ENCODE assay signal across 13 cellular contexts in the genomic region with DNA sequence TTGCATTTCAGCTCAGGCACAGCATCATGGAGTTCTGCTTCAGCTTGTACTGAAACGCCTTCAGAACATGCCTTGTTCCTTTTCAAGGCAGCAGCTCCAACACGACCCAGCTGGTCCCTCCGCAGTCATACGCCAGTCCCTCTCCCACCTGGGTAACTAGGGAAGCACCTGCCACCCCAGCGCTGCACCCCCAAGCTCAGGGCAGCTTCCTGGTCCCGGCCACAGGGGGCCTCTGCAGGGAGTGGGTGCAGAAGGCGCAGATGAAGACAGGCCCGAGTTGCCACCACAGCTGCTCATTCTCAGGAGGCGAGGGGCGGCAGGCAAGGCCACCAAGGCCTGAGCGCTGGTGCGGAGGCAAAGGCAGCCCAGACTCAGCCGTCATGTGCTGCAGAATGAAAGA. TPM values are rescaled to one million over a fixed set of nuclear protein-coding genes. Genes with fewer than 3 reads are reported as not detected.
A peak's percentile ranks its signal among the peaks of the same experiment; 100 is the strongest.
DNase-seq lines count a peak whose midpoint lies in the region; ATAC-seq, FAIRE-seq and TF ChIP-seq lines count a peak whose summit lies in the region.
"Had no signal": no experiment of that assay in that cellular context is flagged by ENCODE, and none has a peak within 500 bp of the region (broad histone marks: within the 10 kb centered on the region; RNA-seq: fewer than 3 reads in every experiment).

No MANE protein-coding gene starts in this region.

- no peak for ATAC-seq in K562
- ATAC-seq in GM18868 (IDR thresholded peaks at IDR 0.05; ENCODE audit: unreplicated experiment), result no peak
- ATAC-seq: left lung had no signal

- H3K36me3 ChIP-seq in K562 (ENCODE audit: control insufficient read depth, insufficient read depth, low read length) (peaks cover 99% of the 10 kb centered on the region), muscle layer of colon (ENCODE audit: insufficient read depth, low read length) (peaks cover 89% of the 10 kb centered on the region), uterus (no peaks in the 10 kb centered on the region)

- H3K4me3 ChIP-seq in K562, result no peak overlapping the region
- no peak overlapping the region for H3K4me3 ChIP-seq in muscle layer of colon (ENCODE audit: low read depth in 1 of 2, low read length in 2 of 2)
- H3K4me3 ChIP-seq in uterus, result no peak overlapping the region
- H3K4me3 ChIP-seq: left lung, right lobe of liver had no signal

- POLR2A ChIA-PET in K562 (lab: Yijun Ruan, JAX), result interaction anchor here (2.7 to 4.7 kb wide), 2 partner anchors 14 to 23 kb away, joined by 13 to 64 read pairs; no protein-coding TSS in a partner anchor

- WGBS in K562 (ENCODE audit: insufficient coverage, low coverage, missing lambda C conversion rate), result 88% methylated on average over 13 of the region's 13 CpGs

- H3K9me3 Mint-ChIP-seq in activated naive CD4-positive, alpha-beta T cell treated with anti-CD3 and anti-CD28 coated beads, Interleukin-2, amount 50 U/mL, for 24 hours, result no peaks in the 10 kb centered on the region

- peaks cover 54% of the 10 kb centered on the region for H3K79me2 ChIP-seq in K562 (ENCODE audit: control insufficient read depth, insufficient read depth, low read length)

- H3K4me3 Mint-ChIP-seq in activated naive CD4-positive, alpha-beta T cell treated with anti-CD3 and anti-CD28 coated beads, Interleukin-2, amount 50 U/mL, for 24 hours, result no peak overlapping the region

- CTCF ChIA-PET in K562 (lab: Yijun Ruan, JAX; ENCODE audit: low intra/inter-chr PET ratio), result no interaction called here

- TF ChIP-seq POLR2A in K562 (conservative IDR thresholded peaks at IDR 0.05), result no peak
- TF ChIP-seq POLR2A in uterus (IDR thresholded peaks at IDR 0.05), result no peak

- no peak for FAIRE-seq in K562 (lab: Jason Lieb, UNC)

- in situ Hi-C loops in K562 (cut with MboI), result no loop called here

- intact Hi-C loops in K562 (cut with micrococcal nuclease) (no loop called here), uterus (cut with DNase I; ENCODE audit: low total_unique reads) (no loop called here)

- TF ChIP-seq EP300 in K562 (IDR thresholded peaks at IDR 0.05; ENCODE audit: low read length), result no peak

- H3K9me3 ChIP-seq in K562 (replicated peaks; ENCODE audit: control insufficient read depth, insufficient read depth, low read depth, low read length) (no peaks in the 10 kb centered on the region), muscle layer of colon (ENCODE audit: low read length) (no peaks in the 10 kb centered on the region), uterus (no peaks in the 10 kb centered on the region)
- H3K9me3 ChIP-seq: left lung, right lobe of liver had no signal

- no peak overlapping the region; a peak in 1 of 4 replicates for H3K9ac ChIP-seq in K562 (ENCODE audit: insufficient read depth in 1 of 2, low read depth in 2 of 2, low read length in 2 of 2)
- no peak overlapping the region for H3K9ac ChIP-seq in muscle layer of colon (ENCODE audit: low read length)

- no peak overlapping the region for H3K27ac ChIP-seq in K562 (ENCODE audit: extremely low read depth, low read depth, low read length)
- peak overlapping the region; percentile 31 for H3K27ac ChIP-seq in muscle layer of colon (ENCODE audit: low read depth, low read length)
- peak overlapping the region; percentile 23 to 85 for H3K27ac ChIP-seq in uterus
- H3K27ac ChIP-seq: VCaP had no signal

- no peak for TF ChIP-seq RAD21 in K562 (CRISPR knock-in tag; conservative IDR thresholded peaks at IDR 0.05 in 1 of 2, IDR thresholded peaks at IDR 0.05 in 1 of 2)

- H4K20me1 ChIP-seq in K562 (replicated peaks; ENCODE audit: control insufficient read depth, insufficient read depth, low read length), result peaks cover 13% of the 10 kb centered on the region

- H3K27ac Mint-ChIP-seq in activated naive CD4-positive, alpha-beta T cell treated with anti-CD3 and anti-CD28 coated beads, Interleukin-2, amount 50 U/mL, for 24 hours, result peak overlapping the region; percentile 35

- H3K36me3 Mint-ChIP-seq in activated naive CD4-positive, alpha-beta T cell treated with anti-CD3 and anti-CD28 coated beads, Interleukin-2, amount 50 U/mL, for 24 hours, result peaks cover 6% of the 10 kb centered on the region

- H3K27me3 ChIP-seq in K562 (ENCODE audit: control insufficient read depth in 2 of 2, insufficient read depth in 2 of 2, low read length in 2 of 2) (no peaks in the 10 kb centered on the region), muscle layer of colon (ENCODE audit: control insufficient read depth in 1 of 2, insufficient read depth in 2 of 2, low read length in 2 of 2) (no peaks in the 10 kb centered on the region), uterus (no peaks in the 10 kb centered on the region)
- H3K27me3 ChIP-seq: left lung, right lobe of liver had no signal

- TF ChIP-seq CTCF in K562 (IDR thresholded peaks at IDR 0.05 in 2 of 3, conservative IDR thresholded peaks at IDR 0.05 in 1 of 3; ENCODE audit: insufficient read depth in 2 of 3, low read depth in 1 of 3, low read length in 3 of 3) (no peak), uterus (IDR thresholded peaks at IDR 0.05) (no peak)

- H3K4me1 ChIP-seq in K562 (replicated peaks in 1 of 2; ENCODE audit: control insufficient read depth in 2 of 2, insufficient read depth in 2 of 2, low read length in 2 of 2) (peaks cover 12 to 24% of the 10 kb centered on the region in 2 experiments; a peak in 4 of 5 replicates), muscle layer of colon (ENCODE audit: insufficient read depth, low read length) (peaks cover 83% of the 10 kb centered on the region), uterus (peaks cover 12 to 43% of the 10 kb centered on the region in 2 donors)

- no peak overlapping the region for H2AFZ ChIP-seq in K562 (ENCODE audit: low read depth, low read length)

- DNase-seq in activated naive CD4-positive, alpha-beta T cell treated with anti-CD3 and anti-CD28 coated beads, Interleukin-2, amount 50 U/mL, for 16 hours, result no peak
- no peak for DNase-seq in K562 (ENCODE audit: extremely low read depth in 1 of 4, low spot score in 3 of 4)
- DNase-seq in uterus, result no peak
- no peak for DNase-seq in T-helper 9 cell
- no peak for DNase-seq in cerebellum (ENCODE audit: low spot score)
- DNase-seq: NCI-H187, OCI-M1 had no signal

- H3K27me3 Mint-ChIP-seq in activated naive CD4-positive, alpha-beta T cell treated with anti-CD3 and anti-CD28 coated beads, Interleukin-2, amount 50 U/mL, for 24 hours, result no peaks in the 10 kb centered on the region

- BruUV-seq in K562 (replicated peaks; lab: Mats Ljungman, UMichigan), result no TSS peak

- peaks cover 88% of the 10 kb centered on the region for H3K4me1 Mint-ChIP-seq in activated naive CD4-positive, alpha-beta T cell treated with anti-CD3 and anti-CD28 coated beads, Interleukin-2, amount 50 U/mL, for 24 hours

- no peak overlapping the region for H3K4me2 ChIP-seq in K562 (ENCODE audit: insufficient read depth, low read length)

- H3K9me1 ChIP-seq in K562 (ENCODE audit: control insufficient read depth, insufficient read depth, low read length), result peaks cover 16% of the 10 kb centered on the region

TF ChIP-seq in K562, 482 proteins besides CTCF, POLR2A, EP300 and RAD21:
- TF ChIP-seq FUS (optimal IDR thresholded peaks at IDR 0.05; ENCODE audit: low read depth, low read length) (no peak), PHF20 (IDR thresholded peaks at IDR 0.05; ENCODE audit: partially characterized antibody) (no peak), POLR2G (IDR thresholded peaks at IDR 0.05; ENCODE audit: low read depth, low read length) (peak; percentile 50; the same call in 1 of the 2 replicates)
- TF ChIP-seq, protein P1, sequence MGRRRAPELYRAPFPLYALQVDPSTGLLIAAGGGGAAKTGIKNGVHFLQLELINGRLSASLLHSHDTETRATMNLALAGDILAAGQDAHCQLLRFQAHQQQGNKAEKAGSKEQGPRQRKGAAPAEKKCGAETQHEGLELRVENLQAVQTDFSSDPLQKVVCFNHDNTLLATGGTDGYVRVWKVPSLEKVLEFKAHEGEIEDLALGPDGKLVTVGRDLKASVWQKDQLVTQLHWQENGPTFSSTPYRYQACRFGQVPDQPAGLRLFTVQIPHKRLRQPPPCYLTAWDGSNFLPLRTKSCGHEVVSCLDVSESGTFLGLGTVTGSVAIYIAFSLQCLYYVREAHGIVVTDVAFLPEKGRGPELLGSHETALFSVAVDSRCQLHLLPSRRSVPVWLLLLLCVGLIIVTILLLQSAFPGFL (CRISPR knock-in tag; IDR thresholded peaks at IDR 0.05), result no peak

RNA-seq across cellular contexts. Expression of a gene that starts 21.8 kb away (rescaled TPM):
- total RNA-seq in K562 (2011; cell fraction: chromatin; rRNA removed; ENCODE audit: low replicate concordance), result 72.4 and 125 TPM in 2 replicates
- total RNA-seq in K562 (2011; cell fraction: nucleolus; rRNA removed), result 75.3 and 90.2 TPM in 2 replicates
- 64.2 and 70.3 TPM in 2 replicates for total RNA-seq in K562 (2011; cell fraction: nucleoplasm; rRNA removed)
- total RNA-seq in K562 (2014; rRNA removed), result 151 and 154 TPM in 2 replicates
- 111 and 112 TPM in 2 replicates for total RNA-seq in K562 (2014; rRNA removed; fragmentation: Illumina TruSeq; extraction: Trizol)
- 120 and 124 TPM in 2 replicates for total RNA-seq in K562 (2015; rRNA removed; fragmentation: Illumina TruSeq; extraction: Trizol)
- 186 and 213 TPM in 2 replicates for total RNA-seq in K562 (2021)
- 140 and 186 TPM in 2 replicates for polyA plus RNA-seq in K562 (2011; rRNA removed)
- polyA plus RNA-seq in K562 (2011; cell fraction: cytosol; rRNA removed), result 176 and 298 TPM in 2 replicates
- 133 and 190 TPM in 2 replicates for polyA plus RNA-seq in K562 (2011; cell fraction: nucleus; rRNA removed)
- polyA plus RNA-seq in K562 (2012), result 144 and 177 TPM in 2 replicates
- 139 and 149 TPM in 2 replicates for polyA plus RNA-seq in K562 (2014; fragmentation: Illumina TruSeq; extraction: Trizol)
- 10 to 100 TPM; 16.1 to 23.0 TPM for polyA plus RNA-seq in K562 (2014; fragmentation: Nextera tagmentation; extraction: Ambion mirVana)
- polyA plus RNA-seq in K562 (2014; rRNA removed), result 120 and 125 TPM in 2 replicates
- polyA minus RNA-seq in K562 (2011; rRNA and poly(A)+ RNA removed), result 188 and 256 TPM in 2 replicates
- polyA minus RNA-seq in K562 (2011; cell fraction: cytosol; rRNA and poly(A)+ RNA removed), result 111 and 132 TPM in 2 replicates
- 53.7 and 56.2 TPM in 2 replicates for polyA minus RNA-seq in K562 (2011; cell fraction: nucleus; rRNA and poly(A)+ RNA removed)
- total RNA-seq in uterus, result 100 to 1,000 TPM; 161 to 517 (median 173) TPM
- total RNA-seq in cerebellum, result 54.0 TPM
